In the genomic region with DNA sequence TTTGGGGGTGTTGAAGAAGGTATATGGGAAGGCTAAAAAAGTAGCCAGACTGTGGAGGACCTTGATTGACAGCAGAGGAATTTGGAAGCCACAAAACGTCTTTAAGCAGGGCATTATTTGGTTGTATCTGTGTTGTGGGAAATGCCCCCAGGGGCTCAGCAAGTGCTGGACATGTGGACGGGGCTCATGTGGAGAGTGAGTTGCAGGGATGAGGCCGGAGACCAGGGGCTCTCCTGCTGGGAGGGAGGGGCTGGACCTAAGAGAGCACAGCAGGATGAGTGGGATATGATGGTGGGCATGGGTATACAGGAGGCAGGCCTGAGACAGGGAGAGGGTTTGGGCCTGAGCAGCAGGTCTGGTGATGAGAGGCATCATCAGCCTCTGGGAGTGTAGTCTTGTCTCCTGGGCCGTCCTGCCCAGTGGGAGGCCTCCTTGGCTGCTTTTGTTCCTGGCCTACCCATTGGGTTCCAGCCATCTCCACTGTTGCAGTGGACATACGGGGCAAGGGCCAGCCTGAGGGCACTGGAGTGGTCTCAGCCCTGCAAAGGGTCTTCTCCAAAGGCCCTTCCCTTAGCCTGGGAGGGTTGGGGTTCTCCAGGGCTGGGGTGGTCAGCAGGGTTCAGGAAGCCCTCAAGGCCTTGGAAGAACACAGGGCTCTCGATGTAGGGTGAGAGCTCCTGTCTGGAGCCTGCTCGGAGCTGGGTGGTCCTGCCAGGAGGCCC, we compare ENCODE assay signal across 27 cellular contexts. TPM values are rescaled to one million over a fixed set of nuclear protein-coding genes. Genes with fewer than 3 reads are reported as not detected.
DNase-seq lines count a peak whose midpoint lies in the region; ATAC-seq and TF ChIP-seq lines count a peak whose summit lies in the region.
"Had no signal": no experiment of that assay in that cellular context is flagged by ENCODE, and none has a peak within 500 bp of the region (broad histone marks: within the 10 kb centered on the region; RNA-seq: fewer than 3 reads in every experiment).

No MANE protein-coding gene starts in this region.

- peaks cover 12% of the 10 kb centered on the region for H3K36me3 Mint-ChIP-seq in activated naive CD8-positive, alpha-beta T cell treated with anti-CD3 and anti-CD28 coated beads, Interleukin-2, amount 10 ng/mL, durations not matched to agents 7 days and 5 days
- H3K36me3 Mint-ChIP-seq in activated naive CD8-positive, alpha-beta T cell treated with anti-CD3 and anti-CD28 coated beads for 36 hours, result peaks cover 19% of the 10 kb centered on the region
- H3K36me3 Mint-ChIP-seq in activated T-helper 1 cell treated with anti-CD3 and anti-CD28 coated beads, Interleukin-12 subunit alpha, Interleukin-12 subunit beta, Interleukin-2, Interleukin-4 antibody, amounts not matched to agents 30 ng/mL and 10 ng/mL and 1 ng/mL, durations not matched to agents 14 hours and 24 hours and 36 hours (ENCODE audit: low read depth), result peaks cover 33% of the 10 kb centered on the region
- peaks cover 49 to 52% of the 10 kb centered on the region in 2 donors for H3K36me3 Mint-ChIP-seq in stimulated activated naive B cell treated with anti-CD40 and anti-IgM and Interleukin-4, amounts not matched to agents 10 μg/mL and 1 μg/mL and 100 μg/mL, for 72 hours

- no peaks in the 10 kb centered on the region for H3K4me1 Mint-ChIP-seq in activated naive CD8-positive, alpha-beta T cell treated with anti-CD3 and anti-CD28 coated beads, Interleukin-2, amount 10 ng/mL, durations not matched to agents 7 days and 5 days
- H3K4me1 Mint-ChIP-seq in activated naive CD8-positive, alpha-beta T cell treated with anti-CD3 and anti-CD28 coated beads for 36 hours, result no peaks in the 10 kb centered on the region
- H3K4me1 Mint-ChIP-seq in activated T-helper 1 cell treated with anti-CD3 and anti-CD28 coated beads, Interleukin-12 subunit alpha, Interleukin-12 subunit beta, Interleukin-2, Interleukin-4 antibody, amounts not matched to agents 30 ng/mL and 10 ng/mL and 1 ng/mL, durations not matched to agents 14 hours and 24 hours and 36 hours (ENCODE audit: low read depth), result no peaks in the 10 kb centered on the region
- peaks cover 0 to 6% of the 10 kb centered on the region in 2 donors for H3K4me1 Mint-ChIP-seq in stimulated activated naive B cell treated with anti-CD40 and anti-IgM and Interleukin-4, amounts not matched to agents 10 μg/mL and 1 μg/mL and 100 μg/mL, for 72 hours
- H3K4me1 Mint-ChIP-seq: CD4-positive, alpha-beta memory T cell; IgD-negative memory B cell had no signal

- no peaks in the 10 kb centered on the region for H3K9me3 Mint-ChIP-seq in activated naive CD8-positive, alpha-beta T cell treated with anti-CD3 and anti-CD28 coated beads, Interleukin-2, amount 10 ng/mL, durations not matched to agents 7 days and 5 days
- H3K9me3 Mint-ChIP-seq in activated naive CD8-positive, alpha-beta T cell treated with anti-CD3 and anti-CD28 coated beads for 36 hours, result no peaks in the 10 kb centered on the region
- no peaks in the 10 kb centered on the region for H3K9me3 Mint-ChIP-seq in activated T-helper 1 cell treated with anti-CD3 and anti-CD28 coated beads, Interleukin-12 subunit alpha, Interleukin-12 subunit beta, Interleukin-2, Interleukin-4 antibody, amounts not matched to agents 30 ng/mL and 10 ng/mL and 1 ng/mL, durations not matched to agents 14 hours and 24 hours and 36 hours
- no peaks in the 10 kb centered on the region for H3K9me3 Mint-ChIP-seq in stimulated activated naive B cell treated with anti-CD40 and anti-IgM and Interleukin-4, amounts not matched to agents 10 μg/mL and 1 μg/mL and 100 μg/mL, for 72 hours
- H3K9me3 Mint-ChIP-seq: CD4-positive, alpha-beta memory T cell; HFFc6; IgD-negative memory B cell had no signal

- no peaks in the 10 kb centered on the region for H3K27me3 ChIP-seq in right atrium auricular region
- H3K27me3 ChIP-seq: BLaER1 treated with 17β-estradiol and CSF1 and Interleukin-3, amounts not matched to agents 10 nM and 100 nM; SJSA1 had no signal

- no peaks in the 10 kb centered on the region for H3K9me3 ChIP-seq in right atrium auricular region
- H3K9me3 ChIP-seq: A549; BLaER1 treated with 17β-estradiol and CSF1 and Interleukin-3, amounts not matched to agents 10 nM and 100 nM; SJSA1 had no signal

- peaks cover 0 to 10% of the 10 kb centered on the region in 2 donors for H3K4me1 ChIP-seq in right atrium auricular region
- H3K4me1 ChIP-seq: A549; BLaER1 treated with 17β-estradiol and CSF1 and Interleukin-3, amounts not matched to agents 10 nM and 100 nM; SJSA1 had no signal

- intact Hi-C loops in activated T-helper 1 cell treated with anti-CD3 and anti-CD28 coated beads, Interleukin-12 subunit alpha, Interleukin-12 subunit beta, Interleukin-2, Interleukin-4 antibody, amounts not matched to agents 30 ng/mL and 10 ng/mL and 1 ng/mL, durations not matched to agents 14 hours and 24 hours and 36 hours (cut with micrococcal nuclease), result no loop called here

- H3K4me3 ChIP-seq in right atrium auricular region, result no peak overlapping the region
- H3K4me3 ChIP-seq: A549; BLaER1 treated with 17β-estradiol and CSF1 and Interleukin-3, amounts not matched to agents 10 nM and 100 nM; PC-9; SJSA1 had no signal

- no peak overlapping the region for H3K4me3 Mint-ChIP-seq in activated naive CD8-positive, alpha-beta T cell treated with anti-CD3 and anti-CD28 coated beads, Interleukin-2, amount 10 ng/mL, durations not matched to agents 7 days and 5 days
- no peak overlapping the region for H3K4me3 Mint-ChIP-seq in activated naive CD8-positive, alpha-beta T cell treated with anti-CD3 and anti-CD28 coated beads for 36 hours
- no peak overlapping the region for H3K4me3 Mint-ChIP-seq in activated T-helper 1 cell treated with anti-CD3 and anti-CD28 coated beads, Interleukin-12 subunit alpha, Interleukin-12 subunit beta, Interleukin-2, Interleukin-4 antibody, amounts not matched to agents 30 ng/mL and 10 ng/mL and 1 ng/mL, durations not matched to agents 14 hours and 24 hours and 36 hours
- H3K4me3 Mint-ChIP-seq in stimulated activated naive B cell treated with anti-CD40 and anti-IgM and Interleukin-4, amounts not matched to agents 10 μg/mL and 1 μg/mL and 100 μg/mL, for 72 hours, result no peak overlapping the region
- H3K4me3 Mint-ChIP-seq: CD4-positive, alpha-beta memory T cell; HFFc6; IgD-negative memory B cell had no signal

- peaks cover 98% of the 10 kb centered on the region for H3K36me3 ChIP-seq in right atrium auricular region

- POLR2A ChIA-PET in activated naive CD8-positive, alpha-beta T cell treated with anti-CD3 and anti-CD28 coated beads, Interleukin-2, amount 10 ng/mL, durations not matched to agents 7 days and 5 days (lab: Charles Lee), result no interaction called here

- H3K27ac Mint-ChIP-seq in activated naive CD8-positive, alpha-beta T cell treated with anti-CD3 and anti-CD28 coated beads, Interleukin-2, amount 10 ng/mL, durations not matched to agents 7 days and 5 days, result peak overlapping the region; percentile 4
- no peak overlapping the region for H3K27ac Mint-ChIP-seq in activated naive CD8-positive, alpha-beta T cell treated with anti-CD3 and anti-CD28 coated beads for 36 hours
- H3K27ac Mint-ChIP-seq in activated T-helper 1 cell treated with anti-CD3 and anti-CD28 coated beads, Interleukin-12 subunit alpha, Interleukin-12 subunit beta, Interleukin-2, Interleukin-4 antibody, amounts not matched to agents 30 ng/mL and 10 ng/mL and 1 ng/mL, durations not matched to agents 14 hours and 24 hours and 36 hours, result peak overlapping the region; percentile 24
- peak overlapping the region; percentile 65 for H3K27ac Mint-ChIP-seq in stimulated activated naive B cell treated with anti-CD40 and anti-IgM and Interleukin-4, amounts not matched to agents 10 μg/mL and 1 μg/mL and 100 μg/mL, for 72 hours
- H3K27ac Mint-ChIP-seq: HFFc6 had no signal

- DNase-seq in activated naive CD8-positive, alpha-beta T cell treated with anti-CD3 and anti-CD28 coated beads, Interleukin-2, amount 10 ng/mL, durations not matched to agents 7 days and 5 days, result peak; percentile 26
- no peak for DNase-seq in activated naive CD8-positive, alpha-beta T cell treated with anti-CD3 and anti-CD28 coated beads for 36 hours
- DNase-seq in activated T-helper 1 cell treated with anti-CD3 and anti-CD28 coated beads, Interleukin-12 subunit alpha, Interleukin-12 subunit beta, Interleukin-2, Interleukin-4 antibody, amounts not matched to agents 30 ng/mL and 10 ng/mL and 1 ng/mL, durations not matched to agents 14 hours and 24 hours and 36 hours (ENCODE audit: low spot score), result no peak
- peak; percentile 84 for DNase-seq in mesenteric fat pad (ENCODE audit: low spot score)
- DNase-seq in stimulated activated naive B cell treated with anti-CD40 and anti-IgM and Interleukin-4, amounts not matched to agents 10 μg/mL and 1 μg/mL and 100 μg/mL, for 72 hours, result no peak
- no peak for DNase-seq in right atrium auricular region (ENCODE audit: low spot score)
- DNase-seq in GM03348 (ENCODE audit: low spot score), result no peak
- DNase-seq: AML-193; CD4-positive, alpha-beta memory T cell; DMS 273 treated with DMSO at 0.1 percent for 48 hours; DMS79; EL; GDM1; HFFc6; MM.1S; NCI-H2029; NCI-H446 treated with DMSO at 0.1 percent for 48 hours; NCI-H526; NCI-H82; PC-9 had no signal

- TF ChIP-seq CTCF in right atrium auricular region (IDR thresholded peaks at IDR 0.05), result no peak

- no peaks in the 10 kb centered on the region for H3K27me3 Mint-ChIP-seq in activated naive CD8-positive, alpha-beta T cell treated with anti-CD3 and anti-CD28 coated beads, Interleukin-2, amount 10 ng/mL, durations not matched to agents 7 days and 5 days
- no peaks in the 10 kb centered on the region for H3K27me3 Mint-ChIP-seq in activated naive CD8-positive, alpha-beta T cell treated with anti-CD3 and anti-CD28 coated beads for 36 hours
- H3K27me3 Mint-ChIP-seq in activated T-helper 1 cell treated with anti-CD3 and anti-CD28 coated beads, Interleukin-12 subunit alpha, Interleukin-12 subunit beta, Interleukin-2, Interleukin-4 antibody, amounts not matched to agents 30 ng/mL and 10 ng/mL and 1 ng/mL, durations not matched to agents 14 hours and 24 hours and 36 hours (ENCODE audit: insufficient read depth), result no peaks in the 10 kb centered on the region
- no peaks in the 10 kb centered on the region for H3K27me3 Mint-ChIP-seq in stimulated activated naive B cell treated with anti-CD40 and anti-IgM and Interleukin-4, amounts not matched to agents 10 μg/mL and 1 μg/mL and 100 μg/mL, for 72 hours
- H3K27me3 Mint-ChIP-seq: CD4-positive, alpha-beta memory T cell; IgD-negative memory B cell had no signal

- H3K27ac ChIP-seq in right atrium auricular region, result no peak overlapping the region
- H3K27ac ChIP-seq: A549; BLaER1 treated with 17β-estradiol and CSF1 and Interleukin-3, amounts not matched to agents 10 nM and 100 nM; KMS-11; PC-9; SJSA1 had no signal

- no peak for ATAC-seq in activated naive CD8-positive, alpha-beta T cell treated with anti-CD3 and anti-CD28 coated beads, Interleukin-2, amount 10 ng/mL, durations not matched to agents 7 days and 5 days (ENCODE audit: low read depth)
- ATAC-seq in stimulated activated naive B cell treated with anti-CD40 and anti-IgM and Interleukin-4, amounts not matched to agents 10 μg/mL and 1 μg/mL and 100 μg/mL, for 72 hours (replicated peaks), result no peak
- no peak for ATAC-seq in GM19023 (IDR thresholded peaks at IDR 0.05; ENCODE audit: unreplicated experiment)
- ATAC-seq: Right ventricle myocardium inferior had no signal

RNA-seq across cellular contexts. Expression of a gene that starts 27.5 kb away (rescaled TPM):
- total RNA-seq in activated naive CD8-positive, alpha-beta T cell treated with anti-CD3 and anti-CD28 coated beads, Interleukin-2, amount 10 ng/mL, durations not matched to agents 7 days and 5 days, result 10 to 100 TPM; 55.9 to 63.5 TPM
- 10 to 100 TPM; 47.5 to 47.6 TPM for total RNA-seq in activated naive CD8-positive, alpha-beta T cell treated with anti-CD3 and anti-CD28 coated beads for 36 hours
- 65.3 and 67.2 TPM in 2 replicates for total RNA-seq in activated T-helper 1 cell treated with anti-CD3 and anti-CD28 coated beads, Interleukin-12 subunit alpha, Interleukin-12 subunit beta, Interleukin-2, Interleukin-4 antibody, amounts not matched to agents 30 ng/mL and 10 ng/mL and 1 ng/mL, durations not matched to agents 14 hours and 24 hours and 36 hours
- total RNA-seq in mesenteric fat pad (46.3 TPM), right atrium auricular region (10 to 100 TPM; 27.6 to 34.3 TPM)

Comparison
In these comparisons a context has a peak if more than half of its experiments do, and no peak if none do; other contexts are left out.
1. DNase-seq: peak in activated naive CD8-positive, alpha-beta T cell treated with anti-CD3 and anti-CD28 coated beads, Interleukin-2, amount 10 ng/mL, durations not matched to agents 7 days and 5 days (single experiment) and mesenteric fat pad (single experiment); none in activated naive CD8-positive, alpha-beta T cell treated with anti-CD3 and anti-CD28 coated beads for 36 hours (single experiment), activated T-helper 1 cell treated with anti-CD3 and anti-CD28 coated beads, Interleukin-12 subunit alpha, Interleukin-12 subunit beta, Interleukin-2, Interleukin-4 antibody, amounts not matched to agents 30 ng/mL and 10 ng/mL and 1 ng/mL, durations not matched to agents 14 hours and 24 hours and 36 hours (single experiment), stimulated activated naive B cell treated with anti-CD40 and anti-IgM and Interleukin-4, amounts not matched to agents 10 μg/mL and 1 μg/mL and 100 μg/mL, for 72 hours (single experiment), right atrium auricular region (single experiment) and GM03348 (single experiment).